Comparison of ENCODE assay signal across 24 cellular contexts in the genomic region with DNA sequence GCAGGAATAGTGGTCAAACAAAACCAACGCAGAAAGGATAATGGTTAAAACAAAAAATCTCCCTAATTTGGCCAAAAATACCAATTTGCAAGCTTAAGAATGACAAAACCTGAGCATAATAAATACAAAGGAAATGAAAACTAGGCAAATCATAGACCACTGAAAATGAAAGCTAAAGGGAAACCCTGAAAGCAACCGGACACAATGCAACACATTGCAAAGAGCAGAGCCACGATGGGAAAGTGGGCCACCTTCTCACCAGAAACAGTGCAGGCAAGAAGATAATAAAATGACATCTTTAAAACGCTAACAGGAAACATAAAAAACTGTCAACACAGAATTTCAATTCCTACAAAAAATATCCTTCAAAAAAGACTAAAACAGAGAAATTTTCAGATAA.
DNase-seq lines count a peak whose midpoint lies in the region; ATAC-seq and TF ChIP-seq lines count a peak whose summit lies in the region.
"Had no signal": no experiment of that assay in that cellular context is flagged by ENCODE, and none has a peak within 500 bp of the region (broad histone marks: within the 10 kb centered on the region; RNA-seq: fewer than 3 reads in every experiment).

No MANE protein-coding gene starts in this region.

- no peak overlapping the region for H2BK15ac ChIP-seq in neuronal stem cell (ENCODE audit: low read length)

- no peak overlapping the region for H3K18ac ChIP-seq in neuronal stem cell (ENCODE audit: low read length)

- no peak overlapping the region for H2AK5ac ChIP-seq in neuronal stem cell (ENCODE audit: low read depth, low read length)

- H4K20me1 ChIP-seq in MM.1S (ENCODE audit: insufficient read depth, low read length) (no peaks in the 10 kb centered on the region), GM23338 (replicated peaks; ENCODE audit: insufficient read depth) (no peaks in the 10 kb centered on the region)
- H4K20me1 ChIP-seq: BLaER1 had no signal

- ATAC-seq in natural killer cell (peak in 1 of 3 donors; percentile 55), GM21381 (IDR thresholded peaks at IDR 0.05; ENCODE audit: unreplicated experiment) (no peak), GM23338 (no peak)
- ATAC-seq: A549, GM12878 had no signal

- H2AFZ ChIP-seq in MM.1S (ENCODE audit: low read length) (no peak overlapping the region), neuronal stem cell (ENCODE audit: low read length) (no peak overlapping the region), GM23338 (no peak overlapping the region)

- no CpG with 5 or more reads among the region's 4 CpGs for WGBS in neuronal stem cell (ENCODE audit: extremely low coverage in 2 of 2, insufficient read length in 2 of 2, insufficient replicate concordance in 1 of 2), 2 donors

- no peaks in the 10 kb centered on the region for H3K4me1 ChIP-seq in MM.1S (ENCODE audit: low read length)
- no peaks in the 10 kb centered on the region for H3K4me1 ChIP-seq in neuronal stem cell (ENCODE audit: control insufficient read depth in 2 of 2, insufficient read depth in 1 of 2, low read depth in 1 of 2, low read length in 2 of 2)
- no peaks in the 10 kb centered on the region for H3K4me1 ChIP-seq in GM23338 (ENCODE audit: insufficient read depth)
- H3K4me1 ChIP-seq: A549, BE2C, BLaER1 had no signal

- H3K9me3 ChIP-seq in MM.1S (replicated peaks; ENCODE audit: insufficient read depth, low read length) (no peaks in the 10 kb centered on the region), neuronal stem cell (replicated peaks in 1 of 2; ENCODE audit: control insufficient read depth in 2 of 2, insufficient read depth in 1 of 2, low read depth in 1 of 2, low read length in 2 of 2) (no peaks in the 10 kb centered on the region)
- H3K9me3 ChIP-seq: A549, BE2C, BLaER1 had no signal

- H3K79me1 ChIP-seq in neuronal stem cell (ENCODE audit: low read depth, low read length): no peaks in the 10 kb centered on the region

- TF ChIP-seq CTCF in MM.1S (IDR thresholded peaks at IDR 0.05; ENCODE audit: low read length): no peak
- no peak for TF ChIP-seq CTCF in natural killer cell (IDR thresholded peaks at IDR 0.05)
- TF ChIP-seq CTCF in GM23338 (conservative IDR thresholded peaks at IDR 0.05; ENCODE audit: low read depth in 2 of 2): no peak

- in situ Hi-C loops in ACHN (cut with HindIII; ENCODE audit: low pct_ligation_motif_present, low pct_unique_long_range_greater_than_20kb, low sequenced_read_pairs): no loop called here

- no peak overlapping the region for H3K4ac ChIP-seq in neuronal stem cell (ENCODE audit: low read length)

- H3K36me3 ChIP-seq in MM.1S (replicated peaks; ENCODE audit: insufficient read depth, low read length) (no peaks in the 10 kb centered on the region), neuronal stem cell (replicated peaks in 1 of 2; ENCODE audit: control insufficient read depth in 2 of 2, insufficient read depth in 2 of 2, low read length in 2 of 2) (no peaks in the 10 kb centered on the region), GM23338 (ENCODE audit: insufficient read depth) (no peaks in the 10 kb centered on the region)
- H3K36me3 ChIP-seq: BE2C had no signal

- no peak overlapping the region for H3K14ac ChIP-seq in neuronal stem cell (ENCODE audit: low read length)

- H3K4me3 Mint-ChIP-seq in natural killer cell: peak overlapping the region; percentile 17
- H3K4me3 Mint-ChIP-seq in GM23338: no peak overlapping the region
- H3K4me3 Mint-ChIP-seq: CD14-positive monocyte; CD4-positive, alpha-beta memory T cell; CD4-positive, CD25-positive, alpha-beta regulatory T cell; CD8-positive, alpha-beta memory T cell had no signal

- no peak overlapping the region for H4K8ac ChIP-seq in neuronal stem cell (ENCODE audit: low read depth, low read length)

- no peaks in the 10 kb centered on the region for H3K79me2 ChIP-seq in MM.1S (ENCODE audit: low read length)
- no peaks in the 10 kb centered on the region for H3K79me2 ChIP-seq in GM23338 (replicated peaks; ENCODE audit: insufficient read depth)

- H3K36me3 Mint-ChIP-seq in natural killer cell (no peaks in the 10 kb centered on the region), GM23338 (ENCODE audit: low read depth) (no peaks in the 10 kb centered on the region)
- H3K36me3 Mint-ChIP-seq: CD14-positive monocyte; CD4-positive, alpha-beta memory T cell; CD4-positive, CD25-positive, alpha-beta regulatory T cell; CD8-positive, alpha-beta memory T cell had no signal

- no peak overlapping the region for H2BK120ac ChIP-seq in neuronal stem cell (ENCODE audit: low read depth, low read length)

- no peak overlapping the region for H2BK5ac ChIP-seq in neuronal stem cell (ENCODE audit: low read length)

- H3K9me3 Mint-ChIP-seq in natural killer cell (peaks cover 0 to 3% of the 10 kb centered on the region in 2 donors), GM23338 (no peaks in the 10 kb centered on the region)

- no peak overlapping the region for H3K9ac ChIP-seq in MM.1S (ENCODE audit: low read length)
- no peak overlapping the region for H3K9ac ChIP-seq in neuronal stem cell (ENCODE audit: low read depth, low read length, poor library complexity)
- H3K9ac ChIP-seq: BLaER1 had no signal

- H3K27ac ChIP-seq in MM.1S (ENCODE audit: low read length) (no peak overlapping the region), neuronal stem cell (replicated peaks; ENCODE audit: low read length) (no peak overlapping the region), GM23338 (ENCODE audit: low read depth) (no peak overlapping the region)
- H3K27ac ChIP-seq: 22Rv1, A549, BLaER1 had no signal

- no peak overlapping the region for H3K4me3 ChIP-seq in MM.1S (ENCODE audit: low read length)
- no peak overlapping the region for H3K4me3 ChIP-seq in neuronal stem cell (ENCODE audit: low read length in 2 of 2)
- no peak overlapping the region for H3K4me3 ChIP-seq in GM23338
- H3K4me3 ChIP-seq: A549, BLaER1, GM12878 had no signal

- H3K4me2 ChIP-seq in MM.1S (ENCODE audit: low read depth, low read length) (no peak overlapping the region), neuronal stem cell (ENCODE audit: insufficient read depth, low read length, poor library complexity, severe bottlenecking) (no peak overlapping the region), GM23338 (no peak overlapping the region)
- H3K4me2 ChIP-seq: A549, BLaER1 had no signal

- H3K9me2 ChIP-seq in MM.1S (replicated peaks; ENCODE audit: insufficient read depth, low read length) (no peaks in the 10 kb centered on the region), GM23338 (ENCODE audit: insufficient read depth) (no peaks in the 10 kb centered on the region)

- H3K4me1 Mint-ChIP-seq in natural killer cell (peaks cover 39 to 48% of the 10 kb centered on the region in 2 donors), GM23338 (no peaks in the 10 kb centered on the region)
- H3K4me1 Mint-ChIP-seq: CD14-positive monocyte; CD4-positive, alpha-beta memory T cell; CD4-positive, CD25-positive, alpha-beta regulatory T cell; CD8-positive, alpha-beta memory T cell had no signal

- no peak overlapping the region for H4K91ac ChIP-seq in neuronal stem cell (ENCODE audit: low read depth, low read length, poor library complexity)

- intact Hi-C loops in natural killer cell (cut with micrococcal nuclease): no loop called here

- H3K27me3 ChIP-seq in MM.1S (replicated peaks; ENCODE audit: insufficient read depth, low read length) (no peaks in the 10 kb centered on the region), neuronal stem cell (ENCODE audit: control insufficient read depth in 3 of 3, insufficient read depth in 3 of 3, low read depth in 1 of 3, low read length in 3 of 3) (no peaks in the 10 kb centered on the region), GM23338 (ENCODE audit: insufficient read depth) (no peaks in the 10 kb centered on the region)
- H3K27me3 ChIP-seq: BE2C, BLaER1 had no signal

- H3K27ac Mint-ChIP-seq in natural killer cell (peak overlapping the region; percentile 14 to 57), GM23338 (no peak overlapping the region)
- H3K27ac Mint-ChIP-seq: CD14-positive monocyte; CD4-positive, alpha-beta memory T cell; CD4-positive, CD25-positive, alpha-beta regulatory T cell; CD8-positive, alpha-beta memory T cell had no signal

- H3K27me3 Mint-ChIP-seq in natural killer cell (ENCODE audit: low read depth in 2 of 2) (no peaks in the 10 kb centered on the region), GM23338 (ENCODE audit: insufficient read depth, low read depth, poor library complexity) (peaks cover 1% of the 10 kb centered on the region)
- H3K27me3 Mint-ChIP-seq: CD4-positive, alpha-beta memory T cell; CD4-positive, CD25-positive, alpha-beta regulatory T cell; CD8-positive, alpha-beta memory T cell had no signal

- H3K23ac ChIP-seq in neuronal stem cell (ENCODE audit: low read depth, low read length, poor library complexity): no peak overlapping the region

- DNase-seq in ACHN (peak; percentile 2), MM.1S (peak; percentile 33), natural killer cell (no peak), neuronal stem cell (ENCODE audit: low spot score) (no peak), GM23338 (ENCODE audit: low spot score) (no peak)
- DNase-seq: BE2C; C1 segment of cervical spinal cord; CD4-positive, CD25-positive, alpha-beta regulatory T cell; CD8-positive, alpha-beta memory T cell; COR-L47; DMS 273 treated with DMSO at 0.1 percent for 48 hours; DMS153; DMS53; DMS79; DND-41; EL; GDM1 had no signal

- H3F3A ChIP-seq in MM.1S (ENCODE audit: insufficient read depth, low read length): no peaks in the 10 kb centered on the region
- no peaks in the 10 kb centered on the region for H3F3A ChIP-seq in GM23338 (replicated peaks; ENCODE audit: low read depth)

- no peak overlapping the region for H2BK12ac ChIP-seq in neuronal stem cell (ENCODE audit: low read length)

TF ChIP-seq in GM23338, 12 proteins besides CTCF, POLR2A, EP300 and RAD21 (continues in another document):
- TF ChIP-seq NANOG (IDR thresholded peaks at IDR 0.05; ENCODE audit: borderline replicate concordance): no peak

Comparison
In these comparisons a context has a peak if more than half of its experiments do, and no peak if none do; other contexts are left out.
1. DNase-seq: peak in ACHN (single experiment) and MM.1S (single experiment); none in natural killer cell (single experiment), neuronal stem cell (single experiment) and GM23338 (single experiment).